Comparison of ENCODE assay signal across 19 cellular contexts in genomic region chr7:67392596-67393438, GRCh38.
DNase-seq lines count a peak whose midpoint lies in the region; ATAC-seq and TF ChIP-seq lines count a peak whose summit lies in the region.
"Had no signal": no experiment of that assay in that cellular context is flagged by ENCODE, and none has a peak within 500 bp of the region (broad histone marks: within the 10 kb centered on the region; RNA-seq: fewer than 3 reads in every experiment).

No MANE protein-coding gene starts in this region.

- no peaks in the 10 kb centered on the region for H3K4me1 ChIP-seq in PC-3 (ENCODE audit: insufficient read depth, low read length)
- H3K4me1 ChIP-seq: BLaER1, psoas muscle had no signal

- no peak overlapping the region for H2AFZ ChIP-seq in PC-3 (ENCODE audit: low read length)

- H3K36me3 ChIP-seq in PC-3 (ENCODE audit: low read depth, low read length) = no peaks in the 10 kb centered on the region
- H3K36me3 ChIP-seq: BLaER1, MG63 had no signal

- no peak overlapping the region for H3K4me3 ChIP-seq in PC-3 (ENCODE audit: low read length)
- H3K4me3 ChIP-seq: BLaER1, MG63, psoas muscle, smooth muscle cell had no signal

- H4K20me1 ChIP-seq in PC-3 (ENCODE audit: low read length) = no peaks in the 10 kb centered on the region
- H4K20me1 ChIP-seq: BLaER1 had no signal

- POLR2A ChIA-PET in PC-3 (lab: Charles Lee; ENCODE audit: unreplicated experiment) = no interaction called here

- no peak overlapping the region for H3K9ac ChIP-seq in PC-3 (ENCODE audit: low read length)
- H3K9ac ChIP-seq: BLaER1 had no signal

- no peak overlapping the region for H3K4me2 ChIP-seq in PC-3 (ENCODE audit: low read length)
- H3K4me2 ChIP-seq: BLaER1, smooth muscle cell had no signal

- H3K79me2 ChIP-seq in PC-3 (ENCODE audit: low read length) = no peaks in the 10 kb centered on the region

- intact Hi-C loops in PC-3 (cut with micrococcal nuclease) = no loop called here

- no peak overlapping the region for H3K27ac ChIP-seq in PC-3 (ENCODE audit: low read length)
- H3K27ac ChIP-seq: BLaER1, epithelial cell of prostate, psoas muscle had no signal

- TF ChIP-seq RAD21 in Ishikawa (IDR thresholded peaks at IDR 0.05; ENCODE audit: low read depth) = no peak

- no peaks in the 10 kb centered on the region for H3K9me2 ChIP-seq in PC-3 (replicated peaks; ENCODE audit: low read length)

- no peak for TF ChIP-seq CTCF in PC-3 (conservative IDR thresholded peaks at IDR 0.05; ENCODE audit: low read depth, low read length)

- H3K27me3 ChIP-seq in PC-3 (ENCODE audit: low read length) = no peaks in the 10 kb centered on the region
- H3K27me3 ChIP-seq: BLaER1, MG63 had no signal

- no peaks in the 10 kb centered on the region for H3K9me3 ChIP-seq in PC-3 (ENCODE audit: low read length)
- H3K9me3 ChIP-seq: MG63, psoas muscle had no signal

- no peak for TF ChIP-seq EP300 in Ishikawa (IDR thresholded peaks at IDR 0.05; ENCODE audit: borderline replicate concordance)

- H3F3A ChIP-seq in PC-3 (ENCODE audit: low read length, unreplicated experiment) = no peaks in the 10 kb centered on the region

- no TSS peak for BruUV-seq in PC-3 (replicated peaks; lab: Mats Ljungman, UMichigan)

- CTCF ChIA-PET in PC-3 (lab: Charles Lee) = no interaction called here

- peak; percentile 16 for DNase-seq in NCI-H187 treated with DMSO at 0.1 percent for 48 hours (lab: John Stamatoyannopoulos, UW)
- DNase-seq in NCI-H187 (lab: John Stamatoyannopoulos, UW) = no peak
- peak; percentile 7 for DNase-seq in PC-3
- DNase-seq in islet precursor cell = peak; percentile 57
- DNase-seq in HuH-7.5 (ENCODE audit: low spot score) = no peak
- DNase-seq: activated CD4-positive, alpha-beta T cell treated with anti-CD3 and anti-CD28 coated beads, Interleukin-2, amount 10 ng/mL, durations not matched to agents 24 days and 14 days; foreskin fibroblast; hippocampal formation; MG63; psoas muscle; stimulated activated CD4-positive, alpha-beta T cell treated with anti-CD3 and anti-CD28 coated beads, Interleukin-4, amount 100 ng/mL, for 24 hours had no signal

- ATAC-seq in PC-3 (no peak), GM21786 (IDR thresholded peaks at IDR 0.05; ENCODE audit: unreplicated experiment) (no peak), GM18858 (IDR thresholded peaks at IDR 0.05; ENCODE audit: unreplicated experiment) (no peak)
- ATAC-seq: HepG2, left lobe of liver, psoas muscle had no signal

TF ChIP-seq in Ishikawa, 13 proteins besides CTCF, POLR2A, EP300 and RAD21:
- TF ChIP-seq TCF12 (IDR thresholded peaks at IDR 0.05; ENCODE audit: low read depth) (no peak), CEBPB (IDR thresholded peaks at IDR 0.05) (no peak), CREB1 (IDR thresholded peaks at IDR 0.05; ENCODE audit: low read depth) (no peak), ZBTB7A (IDR thresholded peaks at IDR 0.05; ENCODE audit: low read depth) (no peak)
- TF ChIP-seq, protein P1, sequence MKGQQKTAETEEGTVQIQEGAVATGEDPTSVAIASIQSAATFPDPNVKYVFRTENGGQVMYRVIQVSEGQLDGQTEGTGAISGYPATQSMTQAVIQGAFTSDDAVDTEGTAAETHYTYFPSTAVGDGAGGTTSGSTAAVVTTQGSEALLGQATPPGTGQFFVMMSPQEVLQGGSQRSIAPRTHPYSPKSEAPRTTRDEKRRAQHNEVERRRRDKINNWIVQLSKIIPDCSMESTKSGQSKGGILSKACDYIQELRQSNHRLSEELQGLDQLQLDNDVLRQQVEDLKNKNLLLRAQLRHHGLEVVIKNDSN (IDR thresholded peaks at IDR 0.05) = no peak
- TF ChIP-seq, protein P2, sequence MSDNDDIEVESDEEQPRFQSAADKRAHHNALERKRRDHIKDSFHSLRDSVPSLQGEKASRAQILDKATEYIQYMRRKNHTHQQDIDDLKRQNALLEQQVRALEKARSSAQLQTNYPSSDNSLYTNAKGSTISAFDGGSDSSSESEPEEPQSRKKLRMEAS (IDR thresholded peaks at IDR 0.05) = peak; percentile 37; the same call in 1 of the 2 replicates

Comparison
In these comparisons a context has a peak if more than half of its experiments do, and no peak if none do; other contexts are left out.
1. DNase-seq: peak in NCI-H187 treated with DMSO at 0.1 percent for 48 hours (single experiment), PC-3 (single experiment) and islet precursor cell (single experiment); none in NCI-H187 (0 of 2) and HuH-7.5 (single experiment).